1 cellular context compared by ENCODE assay signal in the genomic region with DNA sequence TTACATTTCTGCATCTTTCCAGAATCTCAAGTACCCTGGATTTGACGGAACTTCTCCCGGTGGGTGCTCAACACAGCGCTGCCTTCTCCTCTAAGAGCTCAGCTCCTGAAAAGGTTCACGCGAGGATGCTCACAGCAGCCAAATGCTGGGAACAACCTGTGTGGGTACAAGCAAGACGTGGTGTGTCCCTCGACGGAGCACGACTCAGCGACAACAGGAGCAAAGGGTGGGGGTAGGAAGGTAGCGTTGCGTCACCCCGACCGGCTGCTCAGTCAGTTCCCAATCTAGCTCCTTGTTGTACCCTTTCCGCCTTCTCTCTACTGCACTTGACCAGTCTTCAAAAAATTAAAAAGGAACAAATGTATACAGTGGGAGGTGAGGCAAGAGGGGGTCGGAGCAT.
TF ChIP-seq lines count a peak whose summit lies in the region.

No MANE protein-coding gene starts in this region.

TF ChIP-seq in K562, 482 proteins besides CTCF, POLR2A, EP300 and RAD21 (continued from another document):
- TF ChIP-seq, protein P1, sequence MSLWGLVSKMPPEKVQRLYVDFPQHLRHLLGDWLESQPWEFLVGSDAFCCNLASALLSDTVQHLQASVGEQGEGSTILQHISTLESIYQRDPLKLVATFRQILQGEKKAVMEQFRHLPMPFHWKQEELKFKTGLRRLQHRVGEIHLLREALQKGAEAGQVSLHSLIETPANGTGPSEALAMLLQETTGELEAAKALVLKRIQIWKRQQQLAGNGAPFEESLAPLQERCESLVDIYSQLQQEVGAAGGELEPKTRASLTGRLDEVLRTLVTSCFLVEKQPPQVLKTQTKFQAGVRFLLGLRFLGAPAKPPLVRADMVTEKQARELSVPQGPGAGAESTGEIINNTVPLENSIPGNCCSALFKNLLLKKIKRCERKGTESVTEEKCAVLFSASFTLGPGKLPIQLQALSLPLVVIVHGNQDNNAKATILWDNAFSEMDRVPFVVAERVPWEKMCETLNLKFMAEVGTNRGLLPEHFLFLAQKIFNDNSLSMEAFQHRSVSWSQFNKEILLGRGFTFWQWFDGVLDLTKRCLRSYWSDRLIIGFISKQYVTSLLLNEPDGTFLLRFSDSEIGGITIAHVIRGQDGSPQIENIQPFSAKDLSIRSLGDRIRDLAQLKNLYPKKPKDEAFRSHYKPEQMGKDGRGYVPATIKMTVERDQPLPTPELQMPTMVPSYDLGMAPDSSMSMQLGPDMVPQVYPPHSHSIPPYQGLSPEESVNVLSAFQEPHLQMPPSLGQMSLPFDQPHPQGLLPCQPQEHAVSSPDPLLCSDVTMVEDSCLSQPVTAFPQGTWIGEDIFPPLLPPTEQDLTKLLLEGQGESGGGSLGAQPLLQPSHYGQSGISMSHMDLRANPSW (CRISPR knock-in tag; IDR thresholded peaks at IDR 0.05) = no peak
- no peak for TF ChIP-seq KLF16 (IDR thresholded peaks at IDR 0.05)
- TF ChIP-seq ZNF282 (CRISPR knock-in tag; IDR thresholded peaks at IDR 0.05) = no peak
TF ChIP-seq in K562: peak in this region for 2.
